ENCODE assay signal across 10 cellular contexts in the genomic region with DNA sequence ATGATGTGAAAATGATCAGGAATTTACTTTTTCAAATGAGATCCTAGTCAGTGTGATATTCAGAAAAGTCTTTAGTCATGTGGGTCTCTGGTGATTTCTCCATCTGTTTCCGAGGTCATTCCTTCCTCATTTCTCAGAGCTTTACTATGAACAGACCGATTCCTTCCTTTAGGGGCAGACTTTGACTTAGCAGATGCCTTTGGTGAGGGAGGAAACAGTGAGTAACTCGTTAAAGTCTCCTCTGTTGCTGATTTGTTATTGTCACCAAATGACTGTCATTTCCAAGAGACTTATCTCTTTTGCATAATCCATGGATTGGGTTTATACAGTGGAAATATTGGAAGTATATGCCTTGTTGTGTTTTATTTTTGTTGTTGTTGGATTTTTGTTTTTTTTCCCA.
A peak's percentile ranks its signal among the peaks of the same experiment; 100 is the strongest.
DNase-seq lines count a peak whose midpoint lies in the region; ATAC-seq, FAIRE-seq and TF ChIP-seq lines count a peak whose summit lies in the region.
"Had no signal": no experiment of that assay in that cellular context is flagged by ENCODE, and none has a peak within 500 bp of the region (broad histone marks: within the 10 kb centered on the region; RNA-seq: fewer than 3 reads in every experiment).

No MANE protein-coding gene starts in this region.

- H3K4me3 ChIP-seq in gastroesophageal sphincter (no peak overlapping the region), sigmoid colon (no peak overlapping the region)
- H3K4me3 ChIP-seq: HAP-1 had no signal

- DNase-seq in GM04503 (ENCODE audit: low read depth) (peak; percentile 80), sigmoid colon (no peak), glutamatergic neuron (no peak), DMS114 treated with DMSO at 0.1 percent for 48 hours (lab: John Stamatoyannopoulos, UW; ENCODE audit: unreplicated experiment) (no peak), HEK293T (ENCODE audit: extremely low spot score) (no peak)
- DNase-seq: SW 1271 had no signal

- peaks cover 0 to 27% (median 0%) of the 10 kb centered on the region in 3 donors for H3K4me1 ChIP-seq in gastroesophageal sphincter
- H3K4me1 ChIP-seq in sigmoid colon: peaks cover 0 to 9% (median 4%) of the 10 kb centered on the region in 4 donors

- ATAC-seq in gastroesophageal sphincter: peak; percentile 82
- no peak for ATAC-seq in HG03175 (IDR thresholded peaks at IDR 0.05; ENCODE audit: unreplicated experiment)

- no peaks in the 10 kb centered on the region for H3K27me3 ChIP-seq in gastroesophageal sphincter
- H3K27me3 ChIP-seq in sigmoid colon: no peaks in the 10 kb centered on the region

- intact Hi-C loops in sigmoid colon (cut with DNase I): no loop called here

- H3K27me3 Mint-ChIP-seq in glutamatergic neuron (ENCODE audit: unreplicated experiment): peaks cover 7% of the 10 kb centered on the region

- TF ChIP-seq POLR2A in gastroesophageal sphincter (IDR thresholded peaks at IDR 0.05) (no peak), sigmoid colon (IDR thresholded peaks at IDR 0.05) (no peak)

- peaks cover 2% of the 10 kb centered on the region for H3K9me3 Mint-ChIP-seq in glutamatergic neuron (ENCODE audit: unreplicated experiment)

- H3K4me1 Mint-ChIP-seq in glutamatergic neuron (ENCODE audit: low read depth, unreplicated experiment): peaks cover 8% of the 10 kb centered on the region

- CTCF ChIA-PET in HEK293T (lab: Yijun Ruan, JAX): no interaction called here

- H3K27ac ChIP-seq in gastroesophageal sphincter (peak overlapping the region in 1 of 4 donors; percentile 10), sigmoid colon (peak overlapping the region in 2 of 4 donors; percentile 28 to 45)

- H3K36me3 Mint-ChIP-seq in glutamatergic neuron (ENCODE audit: unreplicated experiment): no peaks in the 10 kb centered on the region

- H3K4me3 Mint-ChIP-seq in glutamatergic neuron (ENCODE audit: unreplicated experiment): no peak overlapping the region

- TF ChIP-seq CTCF in gastroesophageal sphincter (IDR thresholded peaks at IDR 0.05) (peak; percentile 13 to 52 (median 36)), sigmoid colon (IDR thresholded peaks at IDR 0.05) (peak in 3 of 4 experiments; percentile 10 to 29 (median 22)), glutamatergic neuron (IDR thresholded peaks at IDR 0.05; ENCODE audit: partially characterized antibody, unreplicated experiment) (no peak)

- 4 to 16% methylated on average over 3 of the region's 3 CpGs for WGBS in gastroesophageal sphincter (ENCODE audit: low coverage in 1 of 2), 2 donors
- WGBS in sigmoid colon, 2 donors: 12 to 52% methylated on average over 3 of the region's 3 CpGs

- H3K36me3 ChIP-seq in gastroesophageal sphincter (peaks cover 0 to 29% of the 10 kb centered on the region in 2 donors), sigmoid colon (peaks cover 0 to 13% (median 0%) of the 10 kb centered on the region in 4 donors)

- POLR2A ChIA-PET in HEK293T (lab: Yijun Ruan, JAX): no interaction called here

- H3K9me3 ChIP-seq in gastroesophageal sphincter (no peaks in the 10 kb centered on the region), sigmoid colon (no peaks in the 10 kb centered on the region)
- H3K9me3 ChIP-seq: HAP-1 had no signal

- TF ChIP-seq EP300 in gastroesophageal sphincter (IDR thresholded peaks at IDR 0.05) (no peak), sigmoid colon (IDR thresholded peaks at IDR 0.05) (no peak)

- FAIRE-seq in TTC549 (lab: Jason Lieb, UNC): peak; percentile 3

- H3K27ac Mint-ChIP-seq in glutamatergic neuron (ENCODE audit: unreplicated experiment): no peak overlapping the region

TF ChIP-seq in HEK293T, 16 proteins besides CTCF, POLR2A, EP300 and RAD21:
- TF ChIP-seq BHLHE40 (IDR thresholded peaks at IDR 0.05; ENCODE audit: borderline replicate concordance): no peak
- TF ChIP-seq LEF1 (IDR thresholded peaks at IDR 0.05; ENCODE audit: borderline replicate concordance): no peak
- no peak for TF ChIP-seq SP1 (IDR thresholded peaks at IDR 0.05)
- no peak for TF ChIP-seq NFRKB (IDR thresholded peaks at IDR 0.05)
- TF ChIP-seq PKNOX1 (IDR thresholded peaks at IDR 0.05): no peak
- no peak for TF ChIP-seq L3MBTL2 (conservative IDR thresholded peaks at IDR 0.05)
- no peak for TF ChIP-seq FOXM1 (IDR thresholded peaks at IDR 0.05; ENCODE audit: borderline replicate concordance)
- TF ChIP-seq ELF4 (IDR thresholded peaks at IDR 0.05): no peak
- no peak for TF ChIP-seq TARDBP (IDR thresholded peaks at IDR 0.05)
- no peak for TF ChIP-seq ZNF384 (IDR thresholded peaks at IDR 0.05)
- no peak for TF ChIP-seq FOXA1 (IDR thresholded peaks at IDR 0.05)
